ENCODE assay signal across 8 cellular contexts in genomic region chr12:6182279-6182898, GRCh38. TPM values are rescaled to one million over a fixed set of nuclear protein-coding genes. Genes with fewer than 3 reads are reported as not detected.
DNase-seq lines count a peak whose midpoint lies in the region; ATAC-seq and TF ChIP-seq lines count a peak whose summit lies in the region.

No MANE protein-coding gene starts in this region.

- peak overlapping the region; percentile 60 for H3K27ac ChIP-seq in subcutaneous abdominal adipose tissue (ENCODE audit: low read depth, low read length)

- DNase-seq in HT-29 (ENCODE audit: low spot score) (peak; percentile 63), adipocyte (ENCODE audit: low read depth) (peak; percentile 92), islet precursor cell (peak; percentile 79), NOMO-1 treated with DMSO at 0.1 percent for 48 hours (lab: John Stamatoyannopoulos, UW; ENCODE audit: unreplicated experiment) (no peak)
- DNase-seq in activated T-cell treated with anti-CD3 and anti-CD28 coated beads, Interleukin-2, amount 50 U/mL, for 4 hours: no peak
- DNase-seq in activated CD8-positive, alpha-beta T cell treated with anti-CD3 and anti-CD28 coated beads, Interleukin-2, amount 10 ng/mL, durations not matched to agents 7 days and 5 days: no peak

- ATAC-seq in GM18505 (IDR thresholded peaks at IDR 0.05; ENCODE audit: unreplicated experiment): no peak
- ATAC-seq in activated T-cell treated with anti-CD3 and anti-CD28 coated beads, Interleukin-2, amount 50 U/mL, for 4 hours: no peak
- ATAC-seq in activated CD8-positive, alpha-beta T cell treated with anti-CD3 and anti-CD28 coated beads, Interleukin-2, amount 10 ng/mL, durations not matched to agents 7 days and 5 days: no peak

- H3K27me3 ChIP-seq in adipocyte (replicated peaks; ENCODE audit: control insufficient read depth, insufficient read depth, low read length): no peaks in the 10 kb centered on the region
- no peaks in the 10 kb centered on the region for H3K27me3 ChIP-seq in subcutaneous abdominal adipose tissue (ENCODE audit: control insufficient read depth in 5 of 5, insufficient read depth in 4 of 5, low read length in 5 of 5)

- H3K27me3 Mint-ChIP-seq in activated T-cell treated with anti-CD3 and anti-CD28 coated beads, Interleukin-2, amount 50 U/mL, for 4 hours (ENCODE audit: low read depth): peaks cover 13% of the 10 kb centered on the region
- H3K27me3 Mint-ChIP-seq in activated CD8-positive, alpha-beta T cell treated with anti-CD3 and anti-CD28 coated beads, Interleukin-2, amount 10 ng/mL, durations not matched to agents 7 days and 5 days (ENCODE audit: low read depth): peaks cover 2% of the 10 kb centered on the region

- no peaks in the 10 kb centered on the region for H3K4me1 Mint-ChIP-seq in activated T-cell treated with anti-CD3 and anti-CD28 coated beads, Interleukin-2, amount 50 U/mL, for 4 hours (ENCODE audit: low read depth)
- peaks cover 4% of the 10 kb centered on the region for H3K4me1 Mint-ChIP-seq in activated CD8-positive, alpha-beta T cell treated with anti-CD3 and anti-CD28 coated beads, Interleukin-2, amount 10 ng/mL, durations not matched to agents 7 days and 5 days (ENCODE audit: low read depth)

- POLR2A ChIA-PET in activated CD8-positive, alpha-beta T cell treated with anti-CD3 and anti-CD28 coated beads, Interleukin-2, amount 10 ng/mL, durations not matched to agents 7 days and 5 days (lab: Charles Lee): no interaction called here

- TF ChIP-seq POLR2A in GM18505 (IDR thresholded peaks at IDR 0.05; ENCODE audit: borderline replicate concordance, extremely low read depth, insufficient read depth, insufficient read length): no peak

- no peaks in the 10 kb centered on the region for H3K9me3 Mint-ChIP-seq in activated T-cell treated with anti-CD3 and anti-CD28 coated beads, Interleukin-2, amount 50 U/mL, for 4 hours
- no peaks in the 10 kb centered on the region for H3K9me3 Mint-ChIP-seq in activated CD8-positive, alpha-beta T cell treated with anti-CD3 and anti-CD28 coated beads, Interleukin-2, amount 10 ng/mL, durations not matched to agents 7 days and 5 days (ENCODE audit: insufficient read depth)

- H3K9ac ChIP-seq in adipocyte (ENCODE audit: low read length): peak overlapping the region; percentile 58
- peak overlapping the region in 1 of 5 donors; percentile 38 for H3K9ac ChIP-seq in subcutaneous abdominal adipose tissue (ENCODE audit: low read length in 5 of 5)

- no peak overlapping the region for H3K27ac Mint-ChIP-seq in activated CD8-positive, alpha-beta T cell treated with anti-CD3 and anti-CD28 coated beads, Interleukin-2, amount 10 ng/mL, durations not matched to agents 7 days and 5 days

- H3K4me1 ChIP-seq in adipocyte (ENCODE audit: control insufficient read depth, insufficient read depth, low read length): peaks cover 60% of the 10 kb centered on the region
- H3K4me1 ChIP-seq in subcutaneous abdominal adipose tissue (ENCODE audit: control insufficient read depth in 5 of 5, insufficient read depth in 5 of 5, low read length in 5 of 5): peaks cover 28 to 63% (median 61%) of the 10 kb centered on the region in 5 donors

- H3K4me3 ChIP-seq in adipocyte (ENCODE audit: low read length) (no peak overlapping the region), subcutaneous abdominal adipose tissue (ENCODE audit: low read depth in 1 of 5, low read length in 5 of 5) (peak overlapping the region in 3 of 5 donors; percentile 10 to 48 (median 27))

- CTCF ChIA-PET in activated CD8-positive, alpha-beta T cell treated with anti-CD3 and anti-CD28 coated beads, Interleukin-2, amount 10 ng/mL, durations not matched to agents 7 days and 5 days (lab: Charles Lee): no interaction called here

- no peak overlapping the region for H3K4me3 Mint-ChIP-seq in activated T-cell treated with anti-CD3 and anti-CD28 coated beads, Interleukin-2, amount 50 U/mL, for 4 hours
- no peak overlapping the region for H3K4me3 Mint-ChIP-seq in activated CD8-positive, alpha-beta T cell treated with anti-CD3 and anti-CD28 coated beads, Interleukin-2, amount 10 ng/mL, durations not matched to agents 7 days and 5 days

- H3K36me3 ChIP-seq in adipocyte (ENCODE audit: control insufficient read depth, insufficient read depth, low read length, severe bottlenecking) (no peaks in the 10 kb centered on the region), subcutaneous abdominal adipose tissue (ENCODE audit: control insufficient read depth in 5 of 5, insufficient read depth in 5 of 5, low read length in 5 of 5) (no peaks in the 10 kb centered on the region)

- H3K9me3 ChIP-seq in adipocyte (ENCODE audit: control insufficient read depth, low read length) (no peaks in the 10 kb centered on the region), subcutaneous abdominal adipose tissue (ENCODE audit: control insufficient read depth in 5 of 5, low read length in 5 of 5) (no peaks in the 10 kb centered on the region)

- no peaks in the 10 kb centered on the region for H3K36me3 Mint-ChIP-seq in activated T-cell treated with anti-CD3 and anti-CD28 coated beads, Interleukin-2, amount 50 U/mL, for 4 hours (ENCODE audit: insufficient read depth)
- no peaks in the 10 kb centered on the region for H3K36me3 Mint-ChIP-seq in activated CD8-positive, alpha-beta T cell treated with anti-CD3 and anti-CD28 coated beads, Interleukin-2, amount 10 ng/mL, durations not matched to agents 7 days and 5 days (ENCODE audit: low read depth)

RNA-seq across cellular contexts. Expression of gene CD9, which starts 17.8 kb away (rescaled TPM):
- total RNA-seq in HT-29 (2014; rRNA removed; shearing (Covaris generic)): 164 and 169 TPM in 2 replicates
- total RNA-seq in activated T-cell treated with anti-CD3 and anti-CD28 coated beads, Interleukin-2, amount 50 U/mL, for 4 hours: 1 to 10 TPM; 1.6 to 3.2 (median 3.0) TPM
- 10 to 100 TPM; 11.6 to 11.9 TPM for total RNA-seq in activated CD8-positive, alpha-beta T cell treated with anti-CD3 and anti-CD28 coated beads, Interleukin-2, amount 10 ng/mL, durations not matched to agents 7 days and 5 days

RNA-seq across cellular contexts. Expression of gene VWF, which starts 57.9 kb away (rescaled TPM):
- total RNA-seq in HT-29 (2014; rRNA removed; shearing (Covaris generic)): under 0.01 TPM in 1 of 2 replicates, not detected in the other
- total RNA-seq in activated T-cell treated with anti-CD3 and anti-CD28 coated beads, Interleukin-2, amount 50 U/mL, for 4 hours: under 1 TPM; 0.33 to 0.71 (median 0.58) TPM
- not detected for total RNA-seq in activated CD8-positive, alpha-beta T cell treated with anti-CD3 and anti-CD28 coated beads, Interleukin-2, amount 10 ng/mL, durations not matched to agents 7 days and 5 days

Comparison
In these comparisons a context has a peak if more than half of its experiments do, and no peak if none do; other contexts are left out.
1. DNase-seq: peak in HT-29 (single experiment), adipocyte (single experiment) and islet precursor cell (single experiment); none in NOMO-1 treated with DMSO at 0.1 percent for 48 hours (single experiment), activated T-cell treated with anti-CD3 and anti-CD28 coated beads, Interleukin-2, amount 50 U/mL, for 4 hours (single experiment) and activated CD8-positive, alpha-beta T cell treated with anti-CD3 and anti-CD28 coated beads, Interleukin-2, amount 10 ng/mL, durations not matched to agents 7 days and 5 days (single experiment).
2. RNA of gene CD9, which starts 17.8 kb away (total RNA-seq): 164 to 169 TPM in HT-29; 11.6 to 11.9 TPM in activated CD8-positive, alpha-beta T cell treated with anti-CD3 and anti-CD28 coated beads, Interleukin-2, amount 10 ng/mL, durations not matched to agents 7 days and 5 days and 1.6 to 3.2 TPM in activated T-cell treated with anti-CD3 and anti-CD28 coated beads, Interleukin-2, amount 50 U/mL, for 4 hours; every median in the first group is over 10 times any median in the second.